ENCODE assay signal across 15 cellular contexts in the genomic region with DNA sequence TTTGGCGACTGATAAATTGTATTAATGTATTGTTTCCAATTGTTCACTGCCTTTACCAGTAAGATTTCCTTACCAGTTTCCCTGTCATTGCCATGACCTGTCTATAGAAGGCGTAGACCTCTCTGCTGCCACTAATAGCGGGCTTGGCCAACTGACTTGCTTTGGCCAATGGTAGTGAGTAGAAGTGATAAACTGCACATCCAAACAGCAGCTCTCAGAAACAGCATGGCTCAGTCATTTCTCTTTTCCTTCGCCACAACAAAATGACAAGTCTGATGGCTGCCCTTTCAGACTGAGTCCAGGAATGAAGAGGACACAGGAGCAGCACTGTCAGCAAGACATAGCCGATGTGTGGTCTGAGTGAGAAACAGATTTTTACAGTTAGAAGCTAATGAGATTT.
"Had no signal": no experiment of that assay in that cellular context is flagged by ENCODE, and none has a peak within 500 bp of the region (broad histone marks: within the 10 kb centered on the region; RNA-seq: fewer than 3 reads in every experiment).

No MANE protein-coding gene starts in this region.

- H3K4me3 ChIP-seq: left lung, mucosa of descending colon, stomach, testis had no signal

- H3K27me3 Mint-ChIP-seq: T-cell had no signal

- H3K9me3 ChIP-seq: mucosa of descending colon, neutrophil, testis had no signal

- H3K36me3 Mint-ChIP-seq: T-cell had no signal

- ATAC-seq: esophagus mucosa; left lung; mucosa of descending colon; naive thymus-derived CD4-positive, alpha-beta T cell; right cardiac atrium; T-cell had no signal

- H3K27ac ChIP-seq: left lung, neutrophil, stomach, testis, WERI-Rb-1 had no signal

- H3K4me1 ChIP-seq: stomach, testis had no signal

- H3K27ac Mint-ChIP-seq: activated naive CD4-positive, alpha-beta T cell treated with anti-CD3 and anti-CD28 coated beads, Interleukin-2, amount 50 U/mL, for 24 hours; T-cell had no signal

- H3K36me3 ChIP-seq: left lung, neutrophil, stomach, WERI-Rb-1 had no signal

- H3K4me3 Mint-ChIP-seq: activated naive CD4-positive, alpha-beta T cell treated with anti-CD3 and anti-CD28 coated beads, Interleukin-2, amount 50 U/mL, for 24 hours; naive thymus-derived CD4-positive, alpha-beta T cell; T-cell had no signal

- H3K27me3 ChIP-seq: left lung, neutrophil, stomach, testis had no signal

- DNase-seq: activated CD4-positive, alpha-beta T cell treated with anti-CD3 and anti-CD28 coated beads for 4 hours; activated effector memory CD4-positive, alpha-beta T cell treated with anti-CD3 and anti-CD28 coated beads, Interleukin-2, amount 50 U/mL, for 16 hours; amniotic stem cell; left lung; mucosa of descending colon; naive thymus-derived CD4-positive, alpha-beta T cell; right cardiac atrium; stomach; T-cell; T-helper 9 cell; testis; WERI-Rb-1 had no signal
